Comparison of ENCODE assay signal across 22 cellular contexts in genomic region chr2:204828191-204828590, GRCh38.
"Had no signal": no experiment of that assay in that cellular context is flagged by ENCODE, and none has a peak within 500 bp of the region (broad histone marks: within the 10 kb centered on the region; RNA-seq: fewer than 3 reads in every experiment).

No MANE protein-coding gene starts in this region.

- ATAC-seq: activated CD4-positive, CD25-positive, alpha-beta regulatory T cell treated with anti-CD3 and anti-CD28 coated beads, Interleukin-2, amount 50 U/mL, for 24 hours; activated CD8-positive, alpha-beta memory T cell treated with anti-CD3 and anti-CD28 coated beads, Interleukin-2, amount 10 ng/mL, durations not matched to agents 7 days and 5 days; activated CD8-positive, alpha-beta T cell treated with anti-CD3 and anti-CD28 coated beads, Interleukin-2, amount 10 ng/mL, durations not matched to agents 7 days and 5 days; activated naive CD4-positive, alpha-beta T cell treated with anti-CD3 and anti-CD28 coated beads, Interleukin-2, amount 50 U/mL, for 72 hours; K562 had no signal

- DNase-seq: activated CD4-positive, alpha-beta T cell treated with anti-CD3 and anti-CD28 coated beads for 4 hours; activated CD4-positive, alpha-beta T cell treated with anti-CD3 and anti-CD28 coated beads, Interleukin-2, amount 50 U/mL, for 4 hours; activated CD8-positive, alpha-beta memory T cell treated with anti-CD3 and anti-CD28 coated beads, Interleukin-2, amount 10 ng/mL, durations not matched to agents 7 days and 5 days; activated CD8-positive, alpha-beta T cell treated with anti-CD3 and anti-CD28 coated beads, Interleukin-2, amount 10 ng/mL, durations not matched to agents 7 days and 5 days; activated effector memory CD4-positive, alpha-beta T cell treated with Interleukin-2 at 50 U/mL for 16 hours; activated naive CD4-positive, alpha-beta T cell treated with Interleukin-2 at 50 U/mL for 16 hours; activated T-cell treated with anti-CD3 and anti-CD28 coated beads, Interleukin-2, amount 50 U/mL, for 24 hours; Kasumi-1; NCI-H1105 treated with DMSO at 0.1 percent for 48 hours; NCI-H1436 treated with DMSO at 0.1 percent for 48 hours; NCI-H187; NCI-H2081; NCI-H510A treated with DMSO at 0.1 percent for 48 hours; NCI-H69; Peyer's patch; SHP77 had no signal

- H3K27me3 Mint-ChIP-seq: activated CD8-positive, alpha-beta memory T cell treated with anti-CD3 and anti-CD28 coated beads, Interleukin-2, amount 10 ng/mL, durations not matched to agents 7 days and 5 days had no signal

- H3K4me3 ChIP-seq: K562, Peyer's patch, SJSA1 had no signal

- H3K4me3 Mint-ChIP-seq: activated CD8-positive, alpha-beta memory T cell treated with anti-CD3 and anti-CD28 coated beads, Interleukin-2, amount 10 ng/mL, durations not matched to agents 7 days and 5 days; activated CD8-positive, alpha-beta T cell treated with anti-CD3 and anti-CD28 coated beads, Interleukin-2, amount 10 ng/mL, durations not matched to agents 7 days and 5 days; activated T-cell treated with anti-CD3 and anti-CD28 coated beads, Interleukin-2, amount 50 U/mL, for 24 hours; activated T-helper 1 cell treated with anti-CD3 and anti-CD28 coated beads, Interleukin-12 subunit alpha, Interleukin-12 subunit beta, Interleukin-2, Interleukin-4 antibody, amounts not matched to agents 30 ng/mL and 10 ng/mL and 1 ng/mL, durations not matched to agents 14 hours and 24 hours and 36 hours; T-helper 1 cell treated with Interleukin-12 subunit alpha and Interleukin-12 subunit beta and Interleukin-4 antibody, amounts not matched to agents 30 μg/mL and 1 μg/mL, for 36 hours had no signal

- H3K27ac Mint-ChIP-seq: activated CD8-positive, alpha-beta memory T cell treated with anti-CD3 and anti-CD28 coated beads, Interleukin-2, amount 10 ng/mL, durations not matched to agents 7 days and 5 days; activated CD8-positive, alpha-beta T cell treated with anti-CD3 and anti-CD28 coated beads, Interleukin-2, amount 10 ng/mL, durations not matched to agents 7 days and 5 days; activated naive CD4-positive, alpha-beta T cell treated with anti-CD3 and anti-CD28 coated beads, Interleukin-2, amount 50 U/mL, for 72 hours; activated T-cell treated with anti-CD3 and anti-CD28 coated beads, Interleukin-2, amount 50 U/mL, for 24 hours; activated T-helper 1 cell treated with anti-CD3 and anti-CD28 coated beads, Interleukin-12 subunit alpha, Interleukin-12 subunit beta, Interleukin-2, Interleukin-4 antibody, amounts not matched to agents 30 ng/mL and 10 ng/mL and 1 ng/mL, durations not matched to agents 14 hours and 24 hours and 36 hours; T-helper 1 cell treated with Interleukin-12 subunit alpha and Interleukin-12 subunit beta and Interleukin-4 antibody, amounts not matched to agents 30 μg/mL and 1 μg/mL, for 36 hours had no signal

- H3K36me3 Mint-ChIP-seq: activated naive CD4-positive, alpha-beta T cell treated with anti-CD3 and anti-CD28 coated beads, Interleukin-2, amount 50 U/mL, for 72 hours had no signal

- H3K4me1 Mint-ChIP-seq: activated CD8-positive, alpha-beta memory T cell treated with anti-CD3 and anti-CD28 coated beads, Interleukin-2, amount 10 ng/mL, durations not matched to agents 7 days and 5 days had no signal
